9 cellular contexts compared by ENCODE assay signal in genomic region chr6:12296255-12296573, GRCh38. TPM values are rescaled to one million over a fixed set of nuclear protein-coding genes. Genes with fewer than 3 reads are reported as not detected.
DNase-seq lines count a peak whose midpoint lies in the region; ATAC-seq, FAIRE-seq and TF ChIP-seq lines count a peak whose summit lies in the region.
"Had no signal": no experiment of that assay in that cellular context is flagged by ENCODE, and none has a peak within 500 bp of the region (broad histone marks: within the 10 kb centered on the region; RNA-seq: fewer than 3 reads in every experiment).

No MANE protein-coding gene starts in this region.

- peak; percentile 23 for FAIRE-seq in A549 (lab: Jason Lieb, UNC)

- intact Hi-C loops in lower lobe of right lung (cut with DNase I) = no loop called here
- intact Hi-C loops in activated T-helper 2 cell treated with anti-CD3 and anti-CD28 coated beads, Interferon-gamma antibody, Interleukin-2, Interleukin-4, amounts not matched to agents 10 μg/mL and 5 μg/mL and 100 μg/mL, durations not matched to agents 14 hours and 24 hours and 36 hours (cut with micrococcal nuclease) = no loop called here

- H3K27ac ChIP-seq in A549 (peak overlapping the region; percentile 89 to 95), lower lobe of right lung (peak overlapping the region; percentile 56)
- H3K27ac ChIP-seq: BLaER1 treated with 17β-estradiol and CSF1 and Interleukin-3, amounts not matched to agents 10 nM and 100 nM had no signal

- 2% methylated on average over 5 of the region's 5 CpGs for WGBS in A549 (ENCODE audit: missing lambda C conversion rate)

- no peak overlapping the region for H3K4me3 Mint-ChIP-seq in activated T-helper 2 cell treated with anti-CD3 and anti-CD28 coated beads, Interferon-gamma antibody, Interleukin-2, Interleukin-4, amounts not matched to agents 10 μg/mL and 5 μg/mL and 100 μg/mL, durations not matched to agents 14 hours and 24 hours and 36 hours (ENCODE audit: low read depth)

- H3K4me3 ChIP-seq in A549 (peak overlapping the region; percentile 81), cardiac fibroblast (replicated peaks in 1 of 2; ENCODE audit: low read depth in 2 of 2, low read length in 2 of 2) (no peak overlapping the region), lower lobe of right lung (peak overlapping the region; percentile 56)
- H3K4me3 ChIP-seq: BLaER1 treated with 17β-estradiol and CSF1 and Interleukin-3, amounts not matched to agents 10 nM and 100 nM had no signal

- H3K9me3 ChIP-seq in A549 = no peaks in the 10 kb centered on the region
- H3K9me3 ChIP-seq in lower lobe of right lung = no peaks in the 10 kb centered on the region
- H3K9me3 ChIP-seq: BLaER1 treated with 17β-estradiol and CSF1 and Interleukin-3, amounts not matched to agents 10 nM and 100 nM had no signal

- TF ChIP-seq CTCF in A549 (IDR thresholded peaks at IDR 0.05) = no peak
- TF ChIP-seq CTCF in cardiac fibroblast (IDR thresholded peaks at IDR 0.05; ENCODE audit: low read depth, low read length) = no peak
- TF ChIP-seq CTCF in lower lobe of right lung (IDR thresholded peaks at IDR 0.05) = no peak

- ATAC-seq in A549 (peak; percentile 54 to 55), lower lobe of right lung (peak in 1 of 2 donors; percentile 54), HG03442 (IDR thresholded peaks at IDR 0.05; ENCODE audit: unreplicated experiment) (no peak)

- H3K4me1 ChIP-seq in A549 (peaks cover 69% of the 10 kb centered on the region), lower lobe of right lung (peaks cover 17% of the 10 kb centered on the region)

- TF ChIP-seq RAD21 in A549 (conservative IDR thresholded peaks at IDR 0.05 in 1 of 2, IDR thresholded peaks at IDR 0.05 in 1 of 2) = peak in 1 of 2 experiments; percentile 40; a peak in 3 of 5 replicates

- POLR2A ChIA-PET in A549 (lab: Yijun Ruan, JAX) = interaction anchor here (1.0 kb wide), 1 partner anchor 18 kb away, joined by 3 read pairs; no protein-coding TSS in a partner anchor

- peaks cover 2% of the 10 kb centered on the region for H3K4me1 Mint-ChIP-seq in activated T-helper 2 cell treated with anti-CD3 and anti-CD28 coated beads, Interferon-gamma antibody, Interleukin-2, Interleukin-4, amounts not matched to agents 10 μg/mL and 5 μg/mL and 100 μg/mL, durations not matched to agents 14 hours and 24 hours and 36 hours (ENCODE audit: low read depth)

- peak; percentile 40 to 72; a peak in 2 of 5 replicates for TF ChIP-seq EP300 in A549 (IDR thresholded peaks at IDR 0.05)

- H3K27ac Mint-ChIP-seq in activated T-helper 2 cell treated with anti-CD3 and anti-CD28 coated beads, Interferon-gamma antibody, Interleukin-2, Interleukin-4, amounts not matched to agents 10 μg/mL and 5 μg/mL and 100 μg/mL, durations not matched to agents 14 hours and 24 hours and 36 hours = no peak overlapping the region

- CTCF ChIA-PET in A549 (lab: Yijun Ruan, JAX) = interaction anchor here (0.7 to 17.8 kb wide), 3 partner anchors 18 to 309 kb away, joined by 3 to 208 read pairs (median 4); no protein-coding TSS in a partner anchor

- peak overlapping the region; percentile 92 for H3K4me2 ChIP-seq in A549
- H3K4me2 ChIP-seq: BLaER1 treated with 17β-estradiol and CSF1 and Interleukin-3, amounts not matched to agents 10 nM and 100 nM had no signal

- peaks cover 27% of the 10 kb centered on the region for H3K36me3 ChIP-seq in lower lobe of right lung

- peaks cover 16% of the 10 kb centered on the region for H3K27me3 ChIP-seq in lower lobe of right lung (ENCODE audit: low read depth)

- no peak for TF ChIP-seq POLR2A in A549 (IDR thresholded peaks at IDR 0.05; ENCODE audit: low read length)

- no peaks in the 10 kb centered on the region for H3K9me3 Mint-ChIP-seq in activated T-helper 2 cell treated with anti-CD3 and anti-CD28 coated beads, Interferon-gamma antibody, Interleukin-2, Interleukin-4, amounts not matched to agents 10 μg/mL and 5 μg/mL and 100 μg/mL, durations not matched to agents 14 hours and 24 hours and 36 hours

- DNase-seq in A549 (ENCODE audit: low read depth in 1 of 2, low spot score in 1 of 2) (peak; percentile 67 to 92), HS-5 (ENCODE audit: low read depth) (peak; percentile 70), cardiac fibroblast (ENCODE audit: low read depth in 2 of 2) (peak; percentile 85 to 93), lower lobe of right lung (no peak), NCI-H2081 (lab: John Stamatoyannopoulos, UW) (no peak), GF-D8 (lab: John Stamatoyannopoulos, UW) (no peak)
- no peak for DNase-seq in activated T-helper 2 cell treated with anti-CD3 and anti-CD28 coated beads, Interferon-gamma antibody, Interleukin-2, Interleukin-4, amounts not matched to agents 10 μg/mL and 5 μg/mL and 100 μg/mL, durations not matched to agents 14 hours and 24 hours and 36 hours (ENCODE audit: low spot score)

- peaks cover 29% of the 10 kb centered on the region for H3K27me3 Mint-ChIP-seq in activated T-helper 2 cell treated with anti-CD3 and anti-CD28 coated beads, Interferon-gamma antibody, Interleukin-2, Interleukin-4, amounts not matched to agents 10 μg/mL and 5 μg/mL and 100 μg/mL, durations not matched to agents 14 hours and 24 hours and 36 hours (ENCODE audit: low read depth)

- no peaks in the 10 kb centered on the region for H3K36me3 Mint-ChIP-seq in activated T-helper 2 cell treated with anti-CD3 and anti-CD28 coated beads, Interferon-gamma antibody, Interleukin-2, Interleukin-4, amounts not matched to agents 10 μg/mL and 5 μg/mL and 100 μg/mL, durations not matched to agents 14 hours and 24 hours and 36 hours (ENCODE audit: low read depth)

TF ChIP-seq in A549, 52 proteins besides CTCF, POLR2A, EP300 and RAD21 (continues in another document):
- TF ChIP-seq CHD4 (IDR thresholded peaks at IDR 0.05; ENCODE audit: borderline replicate concordance) (no peak), SREBF2 (IDR thresholded peaks at IDR 0.05) (no peak), MAZ (IDR thresholded peaks at IDR 0.05; ENCODE audit: borderline replicate concordance, low read depth, low read length) (no peak), HMGXB4 (CRISPR knock-in tag; IDR thresholded peaks at IDR 0.05; ENCODE audit: borderline replicate concordance) (no peak), CEBPB (IDR thresholded peaks at IDR 0.05) (no peak; a peak in 1 of 4 replicates), NR3C1 (IDR thresholded peaks at IDR 0.05) (no peak), KDM5A (IDR thresholded peaks at IDR 0.05) (no peak), MAFK (IDR thresholded peaks at IDR 0.05; ENCODE audit: partially characterized antibody) (peak; percentile 41), EHF (CRISPR knock-in tag; IDR thresholded peaks at IDR 0.05) (no peak), HOXB5 (CRISPR knock-in tag; IDR thresholded peaks at IDR 0.05) (0 out of 2 replicates have a peak, but pooled peaks have one; percentile 5), SMC3 (IDR thresholded peaks at IDR 0.05) (peak; percentile 27; the same call in 1 of the 3 replicates), GATA3 (IDR thresholded peaks at IDR 0.05; ENCODE audit: borderline replicate concordance) (peak; percentile 63), ZFP36 (IDR thresholded peaks at IDR 0.05; ENCODE audit: borderline replicate concordance, partially characterized antibody) (no peak), JUN (IDR thresholded peaks at IDR 0.05) (peak; percentile 81 to 87), BCL3 (IDR thresholded peaks at IDR 0.05) (peak; percentile 20; the same call in 1 of the 3 replicates), RNF2 (IDR thresholded peaks at IDR 0.05; ENCODE audit: borderline replicate concordance, low read depth) (no peak), HOXB13 (CRISPR knock-in tag; IDR thresholded peaks at IDR 0.05; ENCODE audit: low read depth) (no peak), NFE2L2 (conservative IDR thresholded peaks at IDR 0.05; ENCODE audit: low read length) (no peak), TP53 (CRISPR knock-in tag; IDR thresholded peaks at IDR 0.05) (no peak)

RNA-seq across cellular contexts. Expression of gene EDN1, which starts 6.1 kb away (rescaled TPM):
- 67.1 and 87.4 TPM in 2 replicates for polyA plus RNA-seq in A549 (2011; rRNA removed)
- 41.2 and 42.5 TPM in 2 replicates for polyA plus RNA-seq in A549 (2012; cell fraction: cytosol; rRNA removed)
- polyA plus RNA-seq in A549 (2012; cell fraction: nucleus; rRNA removed) = 54.7 and 61.3 TPM in 2 replicates
- 33.2 to 34.3 TPM (median 33.5 TPM) in 3 replicates for polyA plus RNA-seq in A549 (2017; fragmentation: RNase III; extraction: RNeasy Plus Mini Kit Qiagen cat#74134 plus additional on column Dnase treatment)
- 40.1 and 44.8 TPM in 2 replicates for polyA minus RNA-seq in A549 (2011; rRNA and poly(A)+ RNA removed)
- 61.2 TPM for total RNA-seq in lower lobe of right lung
- total RNA-seq in activated T-helper 2 cell treated with anti-CD3 and anti-CD28 coated beads, Interferon-gamma antibody, Interleukin-2, Interleukin-4, amounts not matched to agents 10 μg/mL and 5 μg/mL and 100 μg/mL, durations not matched to agents 14 hours and 24 hours and 36 hours = 0.09 TPM in 2 replicates

Comparison
In these comparisons a context has a peak if more than half of its experiments do, and no peak if none do; other contexts are left out.
1. DNase-seq: peak in A549 (2 of 2), HS-5 (single experiment) and cardiac fibroblast (2 of 2); none in lower lobe of right lung (single experiment), NCI-H2081 (0 of 2), activated T-helper 2 cell treated with anti-CD3 and anti-CD28 coated beads, Interferon-gamma antibody, Interleukin-2, Interleukin-4, amounts not matched to agents 10 μg/mL and 5 μg/mL and 100 μg/mL, durations not matched to agents 14 hours and 24 hours and 36 hours (single experiment) and GF-D8 (single experiment).
2. H3K4me3 ChIP-seq: peak in A549 (single experiment) and lower lobe of right lung (single experiment); none in cardiac fibroblast (0 of 2).
3. RNA of gene EDN1, which starts 6.1 kb away (total RNA-seq): 61.2 TPM in lower lobe of right lung (single experiment); 0.09 TPM in activated T-helper 2 cell treated with anti-CD3 and anti-CD28 coated beads, Interferon-gamma antibody, Interleukin-2, Interleukin-4, amounts not matched to agents 10 μg/mL and 5 μg/mL and 100 μg/mL, durations not matched to agents 14 hours and 24 hours and 36 hours; every median in the first group is over 10 times any median in the second.